28 cellular contexts compared by ENCODE assay signal in genomic region chr2:133541376-133541775, GRCh38.
"Had no signal": no experiment of that assay in that cellular context is flagged by ENCODE, and none has a peak within 500 bp of the region (broad histone marks: within the 10 kb centered on the region; RNA-seq: fewer than 3 reads in every experiment).

No MANE protein-coding gene starts in this region.

- H3K4me3 Mint-ChIP-seq: stimulated activated effector memory CD8-positive, alpha-beta T cell treated with anti-CD3 and anti-CD28 coated beads, Interleukin-12 subunit alpha, Interleukin-12 subunit beta, amount 100 ng/mL, for 72 hours; stimulated activated memory B cell treated with anti-CD40 and anti-IgM and Interleukin-4, amounts not matched to agents 10 μg/mL and 1 μg/mL and 100 μg/mL, for 72 hours; stimulated activated naive B cell treated with anti-CD40 and anti-IgM and Interleukin-4, amounts not matched to agents 10 μg/mL and 1 μg/mL and 100 μg/mL, for 72 hours; stimulated activated naive CD8-positive, alpha-beta T cell treated with anti-CD3 and anti-CD28 coated beads, Interleukin-15, amount 100 ng/mL, for 72 hours; stimulated activated naive CD8-positive, alpha-beta T cell treated with anti-CD3 and anti-CD28 coated beads, Interleukin-15, Interleukin-2, amounts not matched to agents 100 ng/mL and 50 ng/mL, for 24 hours; type B pancreatic cell had no signal

- H3K36me3 ChIP-seq: stomach, suprapubic skin, thoracic aorta, thyroid gland, tibial artery, tibial nerve, transverse colon, upper lobe of left lung, upper lobe of right lung, uterus, vagina had no signal

- H3K9me3 ChIP-seq: stomach, suprapubic skin, testis, thoracic aorta, thyroid gland, tibial artery, tibial nerve, transverse colon, upper lobe of left lung, upper lobe of right lung, uterus, vagina had no signal

- H3K27ac Mint-ChIP-seq: stimulated activated effector memory CD8-positive, alpha-beta T cell treated with anti-CD3 and anti-CD28 coated beads, Interleukin-12 subunit alpha, Interleukin-12 subunit beta, amount 100 ng/mL, for 72 hours; stimulated activated memory B cell treated with anti-CD40 and anti-IgM and Interleukin-4, amounts not matched to agents 10 μg/mL and 1 μg/mL and 100 μg/mL, for 72 hours; stimulated activated naive B cell treated with anti-CD40 and anti-IgM and Interleukin-4, amounts not matched to agents 10 μg/mL and 1 μg/mL and 100 μg/mL, for 72 hours; stimulated activated naive CD8-positive, alpha-beta T cell treated with anti-CD3 and anti-CD28 coated beads, Interleukin-15, amount 100 ng/mL, for 72 hours; stimulated activated naive CD8-positive, alpha-beta T cell treated with anti-CD3 and anti-CD28 coated beads, Interleukin-15, Interleukin-2, amounts not matched to agents 100 ng/mL and 50 ng/mL, for 24 hours; type B pancreatic cell had no signal

- H3K27ac ChIP-seq: stomach, suprapubic skin, testis, thoracic aorta, thyroid gland, tibial artery, tibial nerve, transverse colon, upper lobe of left lung, upper lobe of right lung, uterus, vagina had no signal

- H3K4me1 ChIP-seq: stomach, suprapubic skin, testis, thyroid gland, tibial artery, tibial nerve, transverse colon, upper lobe of left lung, upper lobe of right lung, uterus, vagina had no signal

- DNase-seq: stimulated activated CD4-positive, alpha-beta T cell treated with anti-CD3 and anti-CD28 coated beads, Interleukin-2, amount 100 ng/mL, for 48 hours; stimulated activated CD4-positive, alpha-beta T cell treated with anti-CD3 and anti-CD28 coated beads, Interleukin-4, amount 100 ng/mL, for 1 hour; stimulated activated CD4-positive, alpha-beta T cell treated with anti-CD3 and anti-CD28 coated beads, Interleukin-4, amount 100 ng/mL, for 24 hours; stimulated activated CD4-positive, alpha-beta T cell treated with anti-CD3 and anti-CD28 coated beads, Interleukin-4, amount 100 ng/mL, for 4 hours; stimulated activated CD8-positive, alpha-beta memory T cell treated with anti-CD3 and anti-CD28 coated beads, Interleukin-4, amount 100 ng/mL, for 48 hours; stimulated activated naive B cell treated with anti-CD40 and anti-IgM and Interleukin-4, amounts not matched to agents 10 μg/mL and 1 μg/mL and 100 μg/mL, for 72 hours; stimulated activated naive CD4-positive, alpha-beta T cell; stimulated activated naive CD4-positive, alpha-beta T cell treated with Interleukin-2 at 50 U/mL for 16 hours; stimulated activated naive CD8-positive, alpha-beta T cell treated with anti-CD3 and anti-CD28 coated beads, Interleukin-15, amount 100 ng/mL, for 72 hours; stimulated activated naive CD8-positive, alpha-beta T cell treated with anti-CD3 and anti-CD28 coated beads, Interleukin-15, Interleukin-2, amounts not matched to agents 100 U/mL and 50 U/mL, for 24 hours; stomach; substantia nigra; testis; thyroid gland; tibial artery; transverse colon; trophoblast cell; upper lobe of left lung; upper lobe of right lung; uterus had no signal

- H3K4me1 Mint-ChIP-seq: stimulated activated effector memory CD8-positive, alpha-beta T cell treated with anti-CD3 and anti-CD28 coated beads, Interleukin-12 subunit alpha, Interleukin-12 subunit beta, amount 100 ng/mL, for 72 hours; stimulated activated memory B cell treated with anti-CD40 and anti-IgM and Interleukin-4, amounts not matched to agents 10 μg/mL and 1 μg/mL and 100 μg/mL, for 72 hours; stimulated activated naive B cell treated with anti-CD40 and anti-IgM and Interleukin-4, amounts not matched to agents 10 μg/mL and 1 μg/mL and 100 μg/mL, for 72 hours; stimulated activated naive CD8-positive, alpha-beta T cell treated with anti-CD3 and anti-CD28 coated beads, Interleukin-15, amount 100 ng/mL, for 72 hours had no signal

- ATAC-seq: stimulated activated effector memory CD8-positive, alpha-beta T cell treated with anti-CD3 and anti-CD28 coated beads, Interleukin-12 subunit alpha, Interleukin-12 subunit beta, amount 100 ng/mL, for 72 hours; stimulated activated memory B cell treated with anti-CD40 and anti-IgM and Interleukin-4, amounts not matched to agents 10 μg/mL and 1 μg/mL and 100 μg/mL, for 72 hours; stimulated activated naive B cell treated with anti-CD40 and anti-IgM and Interleukin-4, amounts not matched to agents 10 μg/mL and 1 μg/mL and 100 μg/mL, for 72 hours; stimulated activated naive CD8-positive, alpha-beta T cell treated with anti-CD3 and anti-CD28 coated beads, Interleukin-15, amount 100 ng/mL, for 72 hours; stimulated activated naive CD8-positive, alpha-beta T cell treated with anti-CD3 and anti-CD28 coated beads, Interleukin-15, Interleukin-2, amounts not matched to agents 100 U/mL and 50 U/mL, for 24 hours; upper lobe of right lung had no signal

- H3K4me3 ChIP-seq: stomach, suprapubic skin, testis, thoracic aorta, thyroid gland, tibial artery, tibial nerve, transverse colon, upper lobe of left lung, upper lobe of right lung, uterus, vagina had no signal

- H3K36me3 Mint-ChIP-seq: stimulated activated effector memory CD8-positive, alpha-beta T cell treated with anti-CD3 and anti-CD28 coated beads, Interleukin-12 subunit alpha, Interleukin-12 subunit beta, amount 100 ng/mL, for 72 hours; stimulated activated memory B cell treated with anti-CD40 and anti-IgM and Interleukin-4, amounts not matched to agents 10 μg/mL and 1 μg/mL and 100 μg/mL, for 72 hours; stimulated activated naive B cell treated with anti-CD40 and anti-IgM and Interleukin-4, amounts not matched to agents 10 μg/mL and 1 μg/mL and 100 μg/mL, for 72 hours; type B pancreatic cell had no signal

- H3K27me3 ChIP-seq: stomach, suprapubic skin, testis, thyroid gland, tibial artery, tibial nerve, transverse colon, upper lobe of left lung, upper lobe of right lung, uterus, vagina had no signal
